ENCODE assay signal across 23 cellular contexts in genomic region chr11:17939542-17939941, GRCh38.
"Had no signal": no experiment of that assay in that cellular context is flagged by ENCODE, and none has a peak within 500 bp of the region (broad histone marks: within the 10 kb centered on the region; RNA-seq: fewer than 3 reads in every experiment).

No MANE protein-coding gene starts in this region.

- H3K36me3 ChIP-seq: breast epithelium, gastrocnemius medialis, neutrophil had no signal

- H3K27ac ChIP-seq: breast epithelium, coronary artery, gastrocnemius medialis, neutrophil, spleen, transverse colon had no signal

- H3K9me3 ChIP-seq: gastrocnemius medialis, neutrophil, transverse colon had no signal

- H3K4me1 ChIP-seq: breast epithelium, spleen, transverse colon had no signal

- DNase-seq: activated B cell treated with CpG ODN at 0.5 μM for 24 hours; activated CD4-positive, alpha-beta T cell treated with anti-CD3 and anti-CD28 coated beads, Interleukin-2, amount 50 U/mL, for 1 hour; activated CD8-positive, alpha-beta T cell treated with anti-CD3 and anti-CD28 coated beads for 36 hours; activated gamma-delta T cell treated with Interleukin-2 at 50 U/mL for 16 hours; activated naive CD4-positive, alpha-beta T cell treated with anti-CD3 and anti-CD28 coated beads, Interleukin-2, amount 50 U/mL, for 16 hours; activated naive CD8-positive, alpha-beta T cell treated with anti-CD3 and anti-CD28 coated beads, Interleukin-2, amount 50 U/mL, for 24 hours; activated T-cell treated with anti-CD3 and anti-CD28 coated beads, Interleukin-2, amount 50 U/mL, for 4 hours; effector memory CD4-positive, alpha-beta T cell; gastrocnemius medialis; hippocampal formation; kidney; mucosa of descending colon; retina; spleen; stimulated activated CD4-positive, alpha-beta T cell treated with anti-CD3 and anti-CD28 coated beads, Interleukin-2, amount 100 ng/mL, for 48 hours; stimulated activated naive CD4-positive, alpha-beta T cell treated with Interleukin-2 at 50 U/mL for 16 hours; T-helper 1 cell; transverse colon had no signal

- H3K4me3 ChIP-seq: breast epithelium, coronary artery, dorsolateral prefrontal cortex, gastrocnemius medialis, mucosa of descending colon, spleen, transverse colon had no signal

- ATAC-seq: activated CD8-positive, alpha-beta T cell treated with anti-CD3 and anti-CD28 coated beads for 36 hours; activated naive CD8-positive, alpha-beta T cell treated with anti-CD3 and anti-CD28 coated beads, Interleukin-2, amount 50 U/mL, for 24 hours; activated T-cell treated with anti-CD3 and anti-CD28 coated beads, Interleukin-2, amount 50 U/mL, for 4 hours; activated T-helper 17 cell treated with anti-CD3 and anti-CD28 coated beads, Interleukin-2, amount 50 U/mL, for 72 hours; mucosa of descending colon had no signal

- H3K27me3 ChIP-seq: breast epithelium, dorsolateral prefrontal cortex, gastrocnemius medialis, neutrophil, spleen, transverse colon had no signal
